Comparison of ENCODE assay signal across 18 cellular contexts in the genomic region with DNA sequence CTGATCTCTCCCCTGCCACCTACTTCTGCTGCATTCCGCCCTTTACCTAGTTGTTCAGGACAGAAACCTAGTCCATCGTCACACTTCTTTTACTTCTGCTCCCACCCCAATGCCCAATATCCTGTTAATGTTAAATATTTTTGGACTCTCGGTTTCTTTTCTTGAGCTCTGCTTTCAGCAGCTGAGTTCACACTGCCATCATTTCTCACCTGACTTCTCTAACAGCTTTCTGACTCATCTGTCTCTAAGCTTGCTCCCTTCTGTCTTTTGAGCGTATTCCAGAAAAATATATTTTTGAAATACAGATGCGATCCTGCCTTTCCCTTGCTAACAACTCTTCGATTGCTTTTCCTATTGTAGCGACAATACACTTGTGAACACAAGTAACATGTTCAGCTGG.
DNase-seq lines count a peak whose midpoint lies in the region; ATAC-seq lines count a peak whose summit lies in the region.
"Had no signal": no experiment of that assay in that cellular context is flagged by ENCODE, and none has a peak within 500 bp of the region (broad histone marks: within the 10 kb centered on the region; RNA-seq: fewer than 3 reads in every experiment).

No MANE protein-coding gene starts in this region.

- H3K27ac Mint-ChIP-seq in stimulated activated naive CD8-positive, alpha-beta T cell treated with anti-CD3 and anti-CD28 coated beads, Interleukin-15, Interleukin-2, amounts not matched to agents 100 ng/mL and 50 ng/mL, for 24 hours: peak overlapping the region; percentile 66
- peak overlapping the region in 1 of 2 donors; percentile 54 for H3K27ac Mint-ChIP-seq in stimulated activated naive CD8-positive, alpha-beta T cell treated with anti-CD3 and anti-CD28 coated beads, Interleukin-15, amount 100 ng/mL, for 72 hours
- peak overlapping the region; percentile 52 for H3K27ac Mint-ChIP-seq in activated naive CD8-positive, alpha-beta T cell treated with anti-CD3 and anti-CD28 coated beads for 36 hours
- H3K27ac Mint-ChIP-seq in natural killer cell treated with Interleukin-12 subunit alpha and Interleukin-12 subunit beta and Interleukin-15 and Interleukin-18, amount 100 ng/mL, for 72 hours: peak overlapping the region; percentile 7 to 82
- H3K27ac Mint-ChIP-seq: activated naive CD8-positive, alpha-beta T cell treated with anti-CD3 and anti-CD28 coated beads, Interleukin-2, amount 10 ng/mL, durations not matched to agents 7 days and 5 days had no signal

- no peaks in the 10 kb centered on the region for H3K27me3 Mint-ChIP-seq in stimulated activated naive CD8-positive, alpha-beta T cell treated with anti-CD3 and anti-CD28 coated beads, Interleukin-15, Interleukin-2, amounts not matched to agents 100 ng/mL and 50 ng/mL, for 24 hours
- H3K27me3 Mint-ChIP-seq in stimulated activated naive CD8-positive, alpha-beta T cell treated with anti-CD3 and anti-CD28 coated beads, Interleukin-15, amount 100 ng/mL, for 72 hours: no peaks in the 10 kb centered on the region
- H3K27me3 Mint-ChIP-seq in activated naive CD8-positive, alpha-beta T cell treated with anti-CD3 and anti-CD28 coated beads for 36 hours: no peaks in the 10 kb centered on the region
- no peaks in the 10 kb centered on the region for H3K27me3 Mint-ChIP-seq in natural killer cell treated with Interleukin-12 subunit alpha and Interleukin-12 subunit beta and Interleukin-15 and Interleukin-18, amount 100 ng/mL, for 72 hours
- H3K27me3 Mint-ChIP-seq: activated naive CD8-positive, alpha-beta T cell treated with anti-CD3 and anti-CD28 coated beads, Interleukin-2, amount 10 ng/mL, durations not matched to agents 7 days and 5 days had no signal

- DNase-seq in stimulated activated naive CD8-positive, alpha-beta T cell treated with anti-CD3 and anti-CD28 coated beads, Interleukin-15, amount 100 ng/mL, for 72 hours: no peak
- DNase-seq in activated naive CD8-positive, alpha-beta T cell treated with anti-CD3 and anti-CD28 coated beads for 36 hours: no peak
- DNase-seq in natural killer cell treated with Interleukin-12 subunit alpha and Interleukin-12 subunit beta and Interleukin-15 and Interleukin-18, amount 100 ng/mL, for 72 hours (ENCODE audit: low spot score): no peak
- DNase-seq in NK-92 (lab: John Stamatoyannopoulos, UW; ENCODE audit: unreplicated experiment) (no peak), NCI-H2171 treated with DMSO at 0.1 percent for 48 hours (lab: John Stamatoyannopoulos, UW) (no peak)
- DNase-seq: activated naive CD8-positive, alpha-beta T cell treated with anti-CD3 and anti-CD28 coated beads, Interleukin-2, amount 10 ng/mL, durations not matched to agents 7 days and 5 days; effector CD8-positive, alpha-beta T cell; kidney; MG63; NCI-H187; SHP77; T-helper 1 cell; testis; WERI-Rb-1 had no signal

- no peaks in the 10 kb centered on the region for H3K9me3 Mint-ChIP-seq in stimulated activated naive CD8-positive, alpha-beta T cell treated with anti-CD3 and anti-CD28 coated beads, Interleukin-15, Interleukin-2, amounts not matched to agents 100 ng/mL and 50 ng/mL, for 24 hours
- H3K9me3 Mint-ChIP-seq in stimulated activated naive CD8-positive, alpha-beta T cell treated with anti-CD3 and anti-CD28 coated beads, Interleukin-15, amount 100 ng/mL, for 72 hours: no peaks in the 10 kb centered on the region
- H3K9me3 Mint-ChIP-seq in activated naive CD8-positive, alpha-beta T cell treated with anti-CD3 and anti-CD28 coated beads for 36 hours: no peaks in the 10 kb centered on the region
- no peaks in the 10 kb centered on the region for H3K9me3 Mint-ChIP-seq in natural killer cell treated with Interleukin-12 subunit alpha and Interleukin-12 subunit beta and Interleukin-15 and Interleukin-18, amount 100 ng/mL, for 72 hours
- H3K9me3 Mint-ChIP-seq: activated naive CD8-positive, alpha-beta T cell treated with anti-CD3 and anti-CD28 coated beads, Interleukin-2, amount 10 ng/mL, durations not matched to agents 7 days and 5 days had no signal

- H3K4me3 Mint-ChIP-seq in stimulated activated naive CD8-positive, alpha-beta T cell treated with anti-CD3 and anti-CD28 coated beads, Interleukin-15, Interleukin-2, amounts not matched to agents 100 ng/mL and 50 ng/mL, for 24 hours: no peak overlapping the region
- H3K4me3 Mint-ChIP-seq in stimulated activated naive CD8-positive, alpha-beta T cell treated with anti-CD3 and anti-CD28 coated beads, Interleukin-15, amount 100 ng/mL, for 72 hours: no peak overlapping the region
- no peak overlapping the region for H3K4me3 Mint-ChIP-seq in activated naive CD8-positive, alpha-beta T cell treated with anti-CD3 and anti-CD28 coated beads for 36 hours
- peak overlapping the region; percentile 20 for H3K4me3 Mint-ChIP-seq in natural killer cell treated with Interleukin-12 subunit alpha and Interleukin-12 subunit beta and Interleukin-15 and Interleukin-18, amount 100 ng/mL, for 72 hours
- H3K4me3 Mint-ChIP-seq: activated naive CD8-positive, alpha-beta T cell treated with anti-CD3 and anti-CD28 coated beads, Interleukin-2, amount 10 ng/mL, durations not matched to agents 7 days and 5 days had no signal

- peaks cover 27% of the 10 kb centered on the region for H3K36me3 Mint-ChIP-seq in stimulated activated naive CD8-positive, alpha-beta T cell treated with anti-CD3 and anti-CD28 coated beads, Interleukin-15, Interleukin-2, amounts not matched to agents 100 ng/mL and 50 ng/mL, for 24 hours (ENCODE audit: low read depth)
- H3K36me3 Mint-ChIP-seq in activated naive CD8-positive, alpha-beta T cell treated with anti-CD3 and anti-CD28 coated beads for 36 hours: peaks cover 14% of the 10 kb centered on the region
- no peaks in the 10 kb centered on the region for H3K36me3 Mint-ChIP-seq in natural killer cell treated with Interleukin-12 subunit alpha and Interleukin-12 subunit beta and Interleukin-15 and Interleukin-18, amount 100 ng/mL, for 72 hours

- no peak for ATAC-seq in stimulated activated naive CD8-positive, alpha-beta T cell treated with anti-CD3 and anti-CD28 coated beads, Interleukin-15, amount 100 ng/mL, for 72 hours
- ATAC-seq in natural killer cell treated with Interleukin-12 subunit alpha and Interleukin-12 subunit beta and Interleukin-15 and Interleukin-18, amount 100 ng/mL, for 72 hours: no peak
- ATAC-seq in GM19351 (IDR thresholded peaks at IDR 0.05; ENCODE audit: unreplicated experiment) (no peak), HG02610 (IDR thresholded peaks at IDR 0.05; ENCODE audit: unreplicated experiment) (no peak)
- ATAC-seq: GM12878 had no signal

- H3K4me1 Mint-ChIP-seq in stimulated activated naive CD8-positive, alpha-beta T cell treated with anti-CD3 and anti-CD28 coated beads, Interleukin-15, Interleukin-2, amounts not matched to agents 100 ng/mL and 50 ng/mL, for 24 hours (ENCODE audit: low read depth): peaks cover 24% of the 10 kb centered on the region
- H3K4me1 Mint-ChIP-seq in stimulated activated naive CD8-positive, alpha-beta T cell treated with anti-CD3 and anti-CD28 coated beads, Interleukin-15, amount 100 ng/mL, for 72 hours: peaks cover 20% of the 10 kb centered on the region
- peaks cover 30% of the 10 kb centered on the region for H3K4me1 Mint-ChIP-seq in activated naive CD8-positive, alpha-beta T cell treated with anti-CD3 and anti-CD28 coated beads for 36 hours
- peaks cover 24 to 31% of the 10 kb centered on the region in 2 donors for H3K4me1 Mint-ChIP-seq in natural killer cell treated with Interleukin-12 subunit alpha and Interleukin-12 subunit beta and Interleukin-15 and Interleukin-18, amount 100 ng/mL, for 72 hours (ENCODE audit: low read depth in 2 of 2)
